8 cellular contexts compared by ENCODE assay signal in genomic region chr2:55233658-55233940, GRCh38. TPM values are rescaled to one million over a fixed set of nuclear protein-coding genes. Genes with fewer than 3 reads are reported as not detected.
DNase-seq lines count a peak whose midpoint lies in the region; ATAC-seq and TF ChIP-seq lines count a peak whose summit lies in the region.

No MANE protein-coding gene starts in this region.

- peaks cover 9% of the 10 kb centered on the region; the same call in 1 of the 2 replicates for H3K4me1 ChIP-seq in HUES64 (ENCODE audit: insufficient read depth, low read length)
- peaks cover 6 to 10% of the 10 kb centered on the region in 2 donors for H3K4me1 ChIP-seq in mucosa of rectum (ENCODE audit: control insufficient read depth in 2 of 2, insufficient read depth in 2 of 2, low read length in 2 of 2)

- H3K27ac ChIP-seq in 22Rv1 (peak overlapping the region; percentile 88), HUES64 (ENCODE audit: low read depth, low read length) (peak overlapping the region; percentile 96), mucosa of rectum (ENCODE audit: low read depth in 2 of 2, low read length in 2 of 2) (no peak overlapping the region)

- H3K4me1 Mint-ChIP-seq in central memory CD8-positive, alpha-beta T cell: peaks cover 37% of the 10 kb centered on the region

- H3K27me3 ChIP-seq in HUES64 (ENCODE audit: insufficient read depth, low read length) (no peaks in the 10 kb centered on the region), mucosa of rectum (ENCODE audit: control insufficient read depth in 2 of 2, insufficient read depth in 2 of 2, low read length in 2 of 2) (no peaks in the 10 kb centered on the region)

- H3K36me3 Mint-ChIP-seq in central memory CD8-positive, alpha-beta T cell (ENCODE audit: insufficient read depth): peaks cover 41% of the 10 kb centered on the region

- H3K9ac ChIP-seq in HUES64 (ENCODE audit: low read depth, low read length): peak overlapping the region; percentile 100
- peak overlapping the region; percentile 92 to 93 for H3K9ac ChIP-seq in mucosa of rectum (ENCODE audit: low read depth in 1 of 2, low read length in 2 of 2)

- WGBS in HUES64: 62% methylated on average over 7 of the region's 7 CpGs

- no peaks in the 10 kb centered on the region for H3K27me3 Mint-ChIP-seq in central memory CD8-positive, alpha-beta T cell

- TF ChIP-seq CTCF in 22Rv1 (IDR thresholded peaks at IDR 0.05): no peak

- H3K36me3 ChIP-seq in HUES64 (ENCODE audit: insufficient read depth, low read length) (peaks cover 49% of the 10 kb centered on the region), mucosa of rectum (ENCODE audit: control insufficient read depth in 2 of 2, insufficient read depth in 2 of 2, low read length in 2 of 2) (peaks cover 26 to 30% of the 10 kb centered on the region in 2 donors)

- H3K9me3 ChIP-seq in HUES64 (ENCODE audit: insufficient read depth, low read depth, low read length): no peaks in the 10 kb centered on the region
- no peaks in the 10 kb centered on the region for H3K9me3 ChIP-seq in mucosa of rectum (ENCODE audit: control insufficient read depth in 2 of 2, low read length in 2 of 2)

- H3K4me3 ChIP-seq in HUES64 (ENCODE audit: low read length): peak overlapping the region; percentile 81
- peak overlapping the region; percentile 82 to 90 for H3K4me3 ChIP-seq in mucosa of rectum (ENCODE audit: low read length in 2 of 2)

- no peak for DNase-seq in central memory CD8-positive, alpha-beta T cell (ENCODE audit: low spot score in 2 of 2)
- DNase-seq in NCI-H524 treated with DMSO at 0.1 percent for 48 hours (lab: John Stamatoyannopoulos, UW): no peak
- no peak for DNase-seq in epidermal melanocyte (ENCODE audit: insufficient read length, low spot score)
- no peak for DNase-seq in NCI-H1092 (lab: John Stamatoyannopoulos, UW)

- peak overlapping the region; percentile 95 for H3K4me3 Mint-ChIP-seq in central memory CD8-positive, alpha-beta T cell

- H3K27ac Mint-ChIP-seq in central memory CD8-positive, alpha-beta T cell (ENCODE audit: low read depth): peak overlapping the region; percentile 97

- no peak for ATAC-seq in central memory CD8-positive, alpha-beta T cell (replicated peaks; ENCODE audit: extremely low read depth, poor library complexity, severe bottlenecking)
- no peak for ATAC-seq in activated CD4-positive, CD25-positive, alpha-beta regulatory T cell treated with anti-CD3 and anti-CD28 coated beads, Interleukin-2, amount 50 U/mL, for 24 hours

- H3K9me3 Mint-ChIP-seq in central memory CD8-positive, alpha-beta T cell: no peaks in the 10 kb centered on the region

RNA-seq across cellular contexts. Expression of gene RPS27A, which starts 1.1 kb away (rescaled TPM):
- 2,176 TPM for polyA plus RNA-seq in HUES64 (2013, experiment 1 of 2)
- 2,200 TPM for polyA plus RNA-seq in HUES64 (2013, experiment 2 of 2)

RNA-seq across cellular contexts. Expression of gene CLHC1, which starts 1.5 kb away (rescaled TPM):
- polyA plus RNA-seq in HUES64 (2013, experiment 1 of 2): 3.4 TPM
- 5.3 TPM for polyA plus RNA-seq in HUES64 (2013, experiment 2 of 2)

RNA-seq across cellular contexts. Expression of gene MTIF2, which starts 35.4 kb away (rescaled TPM):
- polyA plus RNA-seq in HUES64 (2013, experiment 1 of 2): 25.5 TPM
- polyA plus RNA-seq in HUES64 (2013, experiment 2 of 2): 28.1 TPM

Comparison
In these comparisons a context has a peak if more than half of its experiments do, and no peak if none do; other contexts are left out.
1. H3K27ac ChIP-seq: peak in 22Rv1 (single experiment) and HUES64 (single experiment); none in mucosa of rectum (0 of 2).